ENCODE assay signal across 15 cellular contexts in the genomic region with DNA sequence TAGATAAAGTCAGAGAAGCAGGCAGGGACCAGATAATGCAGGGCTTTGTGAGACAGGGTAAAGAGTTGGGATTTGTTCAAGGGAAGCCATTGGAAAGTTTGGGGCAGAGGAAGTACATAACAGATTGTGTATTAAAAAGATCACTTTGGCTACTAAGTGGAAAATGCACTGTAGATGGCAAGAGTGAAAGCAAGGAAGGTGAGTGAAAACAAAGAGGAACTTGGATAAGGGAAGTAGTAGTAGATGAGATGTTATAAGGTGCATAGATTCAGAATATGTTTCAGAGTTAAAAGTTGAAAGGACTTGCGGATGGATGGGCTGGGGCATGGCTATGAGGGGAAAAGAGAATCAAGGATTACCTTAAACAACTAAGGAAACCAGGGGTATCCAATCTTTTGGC.
"Had no signal": no experiment of that assay in that cellular context is flagged by ENCODE, and none has a peak within 500 bp of the region (broad histone marks: within the 10 kb centered on the region; RNA-seq: fewer than 3 reads in every experiment).

No MANE protein-coding gene starts in this region.

- H3K4me3 ChIP-seq: cardiac muscle cell, colonic mucosa, heart left ventricle, prostate gland, right lobe of liver, upper lobe of left lung had no signal

- H3K27ac ChIP-seq: cardiac muscle cell, colonic mucosa, heart left ventricle, prostate gland, right lobe of liver, upper lobe of left lung, WERI-Rb-1 had no signal

- H3K4me1 ChIP-seq: colonic mucosa, heart left ventricle, prostate gland, right lobe of liver, upper lobe of left lung had no signal

- H3K27me3 ChIP-seq: cardiac muscle cell, colonic mucosa, heart left ventricle, right lobe of liver, upper lobe of left lung had no signal

- DNase-seq: activated CD4-positive, alpha-beta T cell treated with anti-CD3 and anti-CD28 coated beads for 48 hours; activated effector memory CD4-positive, alpha-beta T cell treated with anti-CD3 and anti-CD28 coated beads, Interleukin-2, amount 50 U/mL, for 16 hours; colonic mucosa; foreskin melanocyte; heart left ventricle; mammary epithelial cell; right lobe of liver; stimulated activated naive CD4-positive, alpha-beta T cell; T1000; upper lobe of left lung; WERI-Rb-1 had no signal

- H3K36me3 ChIP-seq: prostate gland had no signal

- H3K9me3 ChIP-seq: colonic mucosa, heart left ventricle, prostate gland, right lobe of liver, upper lobe of left lung had no signal

- ATAC-seq: heart left ventricle, left lobe of liver, right lobe of liver had no signal

- H3K4me1 Mint-ChIP-seq: nephron had no signal

- H3K9me3 Mint-ChIP-seq: nephron had no signal

- H3K27ac Mint-ChIP-seq: nephron had no signal

- H3K4me3 Mint-ChIP-seq: nephron had no signal
